ENCODE assay signal across 8 cellular contexts in the genomic region with DNA sequence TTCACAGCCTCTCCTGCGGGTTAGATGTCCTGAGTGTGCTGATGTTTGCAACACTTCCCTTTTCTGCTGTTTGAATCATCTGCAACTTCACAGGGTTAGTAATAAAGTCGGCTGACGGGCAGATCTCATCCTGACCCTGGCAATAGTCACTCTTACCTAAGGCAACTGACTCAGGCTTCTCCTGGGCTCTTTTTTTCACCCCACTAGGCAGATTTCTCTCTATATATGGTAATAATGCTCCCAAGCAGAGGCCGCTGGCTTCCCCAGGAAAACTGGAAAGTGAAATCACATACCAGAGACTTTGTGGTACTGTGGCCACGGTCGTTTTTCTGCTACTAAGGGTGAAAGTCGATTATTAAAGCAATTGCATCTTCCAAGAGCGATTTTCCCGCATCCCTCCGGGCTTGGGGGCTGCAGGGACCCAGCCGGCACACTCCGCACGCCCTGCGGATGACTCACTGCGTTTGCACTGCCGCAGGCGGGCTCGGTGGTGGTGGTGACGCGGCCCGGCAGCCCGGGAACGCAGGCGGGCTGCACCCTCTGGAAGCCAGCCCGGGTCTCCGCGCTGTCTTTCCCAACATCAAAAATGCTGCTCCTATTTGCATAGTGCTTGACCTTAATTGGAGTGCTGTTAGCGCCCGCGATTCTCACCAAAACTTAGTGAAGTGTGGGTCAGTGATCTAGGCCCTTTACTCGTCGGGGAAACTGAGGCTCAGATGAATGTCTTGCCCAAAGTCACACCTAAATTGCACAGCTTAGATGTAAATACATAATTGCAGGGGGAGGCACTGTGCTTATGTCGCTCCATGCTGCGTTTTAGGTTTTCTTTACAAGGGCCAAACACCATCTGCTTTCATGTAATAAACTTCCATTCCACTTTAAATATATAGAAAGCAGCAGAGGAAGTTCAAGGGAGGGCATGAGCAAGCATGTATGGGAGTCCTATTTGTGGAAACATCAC. TPM values are rescaled to one million over a fixed set of nuclear protein-coding genes. Genes with fewer than 3 reads are reported as not detected.
DNase-seq lines count a peak whose midpoint lies in the region; ATAC-seq lines count a peak whose summit lies in the region.

No MANE protein-coding gene starts in this region.

- peak overlapping the region; percentile 61 for H3K4me3 Mint-ChIP-seq in activated CD4-positive, alpha-beta memory T cell treated with anti-CD3 and anti-CD28 coated beads, Interleukin-2, amount 10 ng/mL, durations not matched to agents 7 days and 5 days

- WGBS in esophagus, 2 donors, result 5 to 8% methylated on average over 34 of the region's 34 CpGs

- no peaks in the 10 kb centered on the region for H3K36me3 ChIP-seq in esophagus (ENCODE audit: control insufficient read depth in 2 of 2, insufficient read depth in 2 of 2, low read length in 1 of 2)

- peaks cover 42% of the 10 kb centered on the region for H3K4me1 Mint-ChIP-seq in activated CD4-positive, alpha-beta memory T cell treated with anti-CD3 and anti-CD28 coated beads, Interleukin-2, amount 10 ng/mL, durations not matched to agents 7 days and 5 days

- peaks cover 2% of the 10 kb centered on the region for H3K36me3 Mint-ChIP-seq in activated CD4-positive, alpha-beta memory T cell treated with anti-CD3 and anti-CD28 coated beads, Interleukin-2, amount 10 ng/mL, durations not matched to agents 7 days and 5 days (ENCODE audit: low read depth)

- H3K9me3 ChIP-seq in esophagus (ENCODE audit: control insufficient read depth in 2 of 2, insufficient read depth in 1 of 2, low read depth in 1 of 2, low read length in 1 of 2), result no peaks in the 10 kb centered on the region

- POLR2A ChIA-PET in activated CD4-positive, alpha-beta memory T cell treated with anti-CD3 and anti-CD28 coated beads, Interleukin-2, amount 10 ng/mL, durations not matched to agents 7 days and 5 days (lab: Charles Lee), result interaction anchor here (0.5 to 1.5 kb wide), 5 partner anchors 20 to 184 kb away, joined by 3 to 4 read pairs (median 3); no protein-coding TSS in a partner anchor

- peak; percentile 55 for DNase-seq in GF-D8 (lab: John Stamatoyannopoulos, UW)
- DNase-seq in NCI-H2227 treated with DMSO at 0.1 percent for 48 hours (lab: John Stamatoyannopoulos, UW), result peak; percentile 63
- peak; percentile 49 for DNase-seq in activated CD4-positive, alpha-beta memory T cell treated with anti-CD3 and anti-CD28 coated beads, Interleukin-2, amount 10 ng/mL, durations not matched to agents 7 days and 5 days
- DNase-seq in mucosa of gallbladder (ENCODE audit: low spot score), result peak; percentile 75
- DNase-seq in substantia nigra (lab: John Stamatoyannopoulos, UW), result peak in 25 of 49 donors; percentile 1 to 52 (median 15)

- H3K9me3 Mint-ChIP-seq in activated CD4-positive, alpha-beta memory T cell treated with anti-CD3 and anti-CD28 coated beads, Interleukin-2, amount 10 ng/mL, durations not matched to agents 7 days and 5 days, result no peaks in the 10 kb centered on the region

- H3K27ac ChIP-seq in esophagus (ENCODE audit: low read depth in 2 of 2, low read length in 1 of 2) (peak overlapping the region; percentile 70 to 91), substantia nigra (ENCODE audit: low read depth, low read length, poor library complexity, severe bottlenecking) (no peak overlapping the region)

- ATAC-seq in HG02571 (IDR thresholded peaks at IDR 0.05; ENCODE audit: unreplicated experiment), result peak; percentile 67
- no peak for ATAC-seq in HG03521 (IDR thresholded peaks at IDR 0.05; ENCODE audit: unreplicated experiment)

- H3K4me3 ChIP-seq in esophagus (ENCODE audit: low read depth in 1 of 2, low read length in 2 of 2), result peak overlapping the region; percentile 39 to 54

- no peaks in the 10 kb centered on the region for H3K27me3 Mint-ChIP-seq in activated CD4-positive, alpha-beta memory T cell treated with anti-CD3 and anti-CD28 coated beads, Interleukin-2, amount 10 ng/mL, durations not matched to agents 7 days and 5 days

- no peaks in the 10 kb centered on the region for H3K27me3 ChIP-seq in esophagus (ENCODE audit: control insufficient read depth in 1 of 2, insufficient read depth in 2 of 2, low read length in 2 of 2)

- CTCF ChIA-PET in activated CD4-positive, alpha-beta memory T cell treated with anti-CD3 and anti-CD28 coated beads, Interleukin-2, amount 10 ng/mL, durations not matched to agents 7 days and 5 days (lab: Charles Lee), result interaction anchor here (7.0 kb wide), 1 partner anchor 148 kb away, joined by 63 read pairs; no protein-coding TSS in a partner anchor

- H3K4me1 ChIP-seq in esophagus (ENCODE audit: control insufficient read depth in 2 of 2, insufficient read depth in 2 of 2, low read length in 1 of 2), result no peaks in the 10 kb centered on the region

- H3K27ac Mint-ChIP-seq in activated CD4-positive, alpha-beta memory T cell treated with anti-CD3 and anti-CD28 coated beads, Interleukin-2, amount 10 ng/mL, durations not matched to agents 7 days and 5 days, result peak overlapping the region; percentile 37

RNA-seq across cellular contexts. Expression of a gene that starts 47.6 kb away (rescaled TPM):
- total RNA-seq in activated CD4-positive, alpha-beta memory T cell treated with anti-CD3 and anti-CD28 coated beads, Interleukin-2, amount 10 ng/mL, durations not matched to agents 7 days and 5 days, result 100 to 1,000 TPM; 233 to 242 TPM
- 10 to 100 TPM; 44.2 to 75.9 TPM for polyA plus RNA-seq in esophagus
- total RNA-seq in mucosa of gallbladder, result 596 TPM

Comparison
In these comparisons a context has a peak if more than half of its experiments do, and no peak if none do; other contexts are left out.
1. DNase-seq: peak in every context shown above with its lines; median percentile 75 in mucosa of gallbladder; 63 in NCI-H2227 treated with DMSO at 0.1 percent for 48 hours; 55 in GF-D8; 49 in activated CD4-positive, alpha-beta memory T cell treated with anti-CD3 and anti-CD28 coated beads, Interleukin-2, amount 10 ng/mL, durations not matched to agents 7 days and 5 days; 15 in substantia nigra.